In the genomic region with DNA sequence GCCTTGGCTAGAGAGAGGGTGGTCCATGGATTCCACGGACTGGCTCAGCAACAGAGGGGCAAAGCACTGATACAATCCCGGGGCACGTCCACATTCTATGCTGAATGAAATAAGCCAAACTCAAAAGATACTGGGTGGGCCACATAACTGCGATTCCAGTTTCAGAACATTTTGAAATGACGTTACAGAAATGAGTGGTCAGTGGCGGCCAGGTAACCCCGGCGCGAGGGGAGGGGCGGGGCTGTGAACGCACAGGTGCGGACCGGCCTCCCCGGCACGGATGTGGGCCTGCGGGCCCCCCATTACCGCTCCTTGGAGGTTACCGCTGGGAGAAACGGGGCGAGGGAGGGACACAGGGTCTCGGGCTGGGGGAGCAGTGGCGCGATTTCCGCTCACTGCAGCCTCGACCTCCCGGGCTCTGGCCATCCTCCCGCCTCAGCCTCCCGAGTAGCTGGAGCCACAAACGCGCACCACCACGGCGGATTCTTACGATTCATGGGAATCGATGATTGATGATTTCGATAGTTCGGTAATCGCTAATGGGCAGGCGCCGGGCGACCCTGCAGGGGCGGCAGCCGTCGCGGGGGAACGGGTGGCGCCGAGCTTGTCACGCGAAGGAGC, we compare ENCODE assay signal across 8 cellular contexts. TPM values are rescaled to one million over a fixed set of nuclear protein-coding genes. Genes with fewer than 3 reads are reported as not detected.
DNase-seq lines count a peak whose midpoint lies in the region; ATAC-seq, FAIRE-seq and TF ChIP-seq lines count a peak whose summit lies in the region.

No MANE protein-coding gene starts in this region.

- H3K27ac ChIP-seq in HepG2 (ENCODE audit: extremely low read length, insufficient read depth, low read length): peak overlapping the region; percentile 72
- peak overlapping the region; percentile 84 to 94 (median 90) for H3K27ac ChIP-seq in transverse colon

- peak in 1 of 2 experiments; percentile 50 for DNase-seq in Caco-2
- no peak for DNase-seq in activated naive CD8-positive, alpha-beta T cell treated with anti-CD3 and anti-CD28 coated beads, Interleukin-2, amount 50 U/mL, for 24 hours
- no peak for DNase-seq in HepG2 (ENCODE audit: low spot score)
- peak; percentile 46 for DNase-seq in transverse colon
- DNase-seq in putamen (ENCODE audit: low spot score): no peak
- no peak for DNase-seq in NCI-H446 treated with DMSO at 0.1 percent for 48 hours (lab: John Stamatoyannopoulos, UW)

- peak overlapping the region; percentile 88 for H3K27ac Mint-ChIP-seq in Caco-2 (ENCODE audit: unreplicated experiment)
- H3K27ac Mint-ChIP-seq in activated naive CD8-positive, alpha-beta T cell treated with anti-CD3 and anti-CD28 coated beads, Interleukin-2, amount 50 U/mL, for 24 hours: peak overlapping the region; percentile 70

- H3K4me1 Mint-ChIP-seq in Caco-2 (ENCODE audit: low read depth, unreplicated experiment): peaks cover 5% of the 10 kb centered on the region
- peaks cover 17% of the 10 kb centered on the region for H3K4me1 Mint-ChIP-seq in activated naive CD8-positive, alpha-beta T cell treated with anti-CD3 and anti-CD28 coated beads, Interleukin-2, amount 50 U/mL, for 24 hours

- no peak overlapping the region for H2AFZ ChIP-seq in HepG2 (ENCODE audit: low read length)

- H3K4me3 ChIP-seq in Caco-2 (ENCODE audit: low read depth, low read length) (peak overlapping the region; percentile 84), HepG2 (replicated peaks in 1 of 3; ENCODE audit: insufficient read depth in 1 of 3, low read depth in 2 of 3, low read length in 3 of 3) (peak overlapping the region; percentile 81 to 95 (median 91)), transverse colon (peak overlapping the region; percentile 55 to 94 (median 80))

- H3K36me3 ChIP-seq in Caco-2 (ENCODE audit: control insufficient read depth, insufficient read depth, low read length): no peaks in the 10 kb centered on the region; the same call in 1 of the 2 replicates
- H3K36me3 ChIP-seq in HepG2 (replicated peaks in 1 of 2; ENCODE audit: control insufficient read depth in 1 of 2, insufficient read depth in 2 of 2, low read length in 2 of 2): peaks cover 7 to 29% of the 10 kb centered on the region in 2 experiments
- H3K36me3 ChIP-seq in transverse colon: no peaks in the 10 kb centered on the region

- TSS peak; percentile 57 for BruUV-seq in Caco-2 (replicated peaks; lab: Mats Ljungman, UMichigan)
- TSS peak; percentile 76 for BruUV-seq in HepG2 (replicated peaks; lab: Mats Ljungman, UMichigan)

- H3K4me3 Mint-ChIP-seq in Caco-2 (ENCODE audit: unreplicated experiment): peak overlapping the region; percentile 94
- peak overlapping the region; percentile 88 for H3K4me3 Mint-ChIP-seq in activated naive CD8-positive, alpha-beta T cell treated with anti-CD3 and anti-CD28 coated beads, Interleukin-2, amount 50 U/mL, for 24 hours

- TF ChIP-seq RAD21 in HepG2 (CRISPR knock-in tag; IDR thresholded peaks at IDR 0.05): no peak

- TF ChIP-seq POLR2A in HepG2 (IDR thresholded peaks at IDR 0.05; ENCODE audit: insufficient read depth in 1 of 2, low read depth in 2 of 2, low read length in 2 of 2): no peak
- no peak for TF ChIP-seq POLR2A in transverse colon (IDR thresholded peaks at IDR 0.05)

- in situ Hi-C loops in HepG2 (cut with HindIII; ENCODE audit: extremely low pct_ligation_motif_present, low pct_unique_long_range_greater_than_20kb): no loop called here
- in situ Hi-C loops in transverse colon (cut with MboI; ENCODE audit: low pct_ligation_motif_present in 1 of 4, low pct_unique_long_range_greater_than_20kb in 1 of 4, low sequenced_read_pairs in 3 of 4): no loop called here

- POLR2A ChIA-PET in Caco-2 (lab: Charles Lee) (interaction anchor here (0.5 to 1.0 kb wide), 4 partner anchors 13 to 1211 kb away, joined by 3 to 6 read pairs (median 5); no protein-coding TSS in a partner anchor), HepG2 (lab: Yijun Ruan, JAX) (interaction anchor here (0.8 to 2.6 kb wide), 13 partner anchors 8 to 122 kb away, joined by 3 to 51 read pairs (median 4); a partner anchor contains a TSS)

- intact Hi-C loops in Caco-2 (cut with micrococcal nuclease; ENCODE audit: unreplicated experiment): loop anchor here (1.0 to 5.0 kb wide), 2 partner anchors 11 to 45 kb away; a partner anchor contains a TSS
- intact Hi-C loops in HepG2 (cut with micrococcal nuclease; ENCODE audit: unreplicated experiment): loop anchor here (2.0 kb wide), 1 partner anchor 38 kb away; no protein-coding TSS in a partner anchor
- intact Hi-C loops in transverse colon (cut with DNase I; ENCODE audit: low total_unique reads): no loop called here

- H4K20me1 ChIP-seq in HepG2 (ENCODE audit: insufficient read depth, low read length): peaks cover 42% of the 10 kb centered on the region

- ATAC-seq in HG03045 (IDR thresholded peaks at IDR 0.05; ENCODE audit: unreplicated experiment): peak; percentile 5
- ATAC-seq in activated naive CD8-positive, alpha-beta T cell treated with anti-CD3 and anti-CD28 coated beads, Interleukin-2, amount 50 U/mL, for 24 hours: no peak
- ATAC-seq in HepG2: peak; percentile 1; the same call in 2 of the 3 replicates
- no peak for ATAC-seq in HG03378 (IDR thresholded peaks at IDR 0.05; ENCODE audit: unreplicated experiment)

- H3K4me1 ChIP-seq in Caco-2: peaks cover 11% of the 10 kb centered on the region
- H3K4me1 ChIP-seq in HepG2 (ENCODE audit: insufficient read depth, low read length): peaks cover 44% of the 10 kb centered on the region
- H3K4me1 ChIP-seq in transverse colon: peaks cover 0 to 25% (median 14%) of the 10 kb centered on the region in 4 donors

- peak overlapping the region; percentile 91 for H3K9ac ChIP-seq in HepG2 (ENCODE audit: insufficient read depth, low read depth, low read length)

- FAIRE-seq in HepG2 (lab: Jason Lieb, UNC): no peak

- H3K27me3 ChIP-seq in Caco-2 (replicated peaks; ENCODE audit: control insufficient read depth, insufficient read depth, low read length) (no peaks in the 10 kb centered on the region), HepG2 (ENCODE audit: control insufficient read depth in 1 of 2, insufficient read depth in 2 of 2, low read length in 2 of 2) (no peaks in the 10 kb centered on the region), transverse colon (no peaks in the 10 kb centered on the region)

- H3K4me2 ChIP-seq in HepG2 (ENCODE audit: low read depth, low read length): peak overlapping the region; percentile 82

- H3K36me3 Mint-ChIP-seq in Caco-2 (ENCODE audit: insufficient read depth, unreplicated experiment): peaks cover 11% of the 10 kb centered on the region
- H3K36me3 Mint-ChIP-seq in activated naive CD8-positive, alpha-beta T cell treated with anti-CD3 and anti-CD28 coated beads, Interleukin-2, amount 50 U/mL, for 24 hours (ENCODE audit: low read depth): no peaks in the 10 kb centered on the region

- H3K27me3 Mint-ChIP-seq in Caco-2 (ENCODE audit: insufficient read depth, unreplicated experiment): no peaks in the 10 kb centered on the region
- H3K27me3 Mint-ChIP-seq in activated naive CD8-positive, alpha-beta T cell treated with anti-CD3 and anti-CD28 coated beads, Interleukin-2, amount 50 U/mL, for 24 hours: no peaks in the 10 kb centered on the region

- H3K79me2 ChIP-seq in HepG2 (ENCODE audit: insufficient read depth, low read length): peaks cover 82% of the 10 kb centered on the region

- TF ChIP-seq CTCF in Caco-2 (IDR thresholded peaks at IDR 0.05; ENCODE audit: insufficient read depth in 1 of 2, low read depth in 1 of 2, low read length in 1 of 2, severe bottlenecking in 1 of 2, unreplicated experiment in 1 of 2) (no peak), HepG2 (CRISPR knock-in tag; IDR thresholded peaks at IDR 0.05) (no peak), transverse colon (IDR thresholded peaks at IDR 0.05) (no peak)

- H3K9me3 Mint-ChIP-seq in Caco-2 (ENCODE audit: unreplicated experiment): no peaks in the 10 kb centered on the region
- no peaks in the 10 kb centered on the region for H3K9me3 Mint-ChIP-seq in activated naive CD8-positive, alpha-beta T cell treated with anti-CD3 and anti-CD28 coated beads, Interleukin-2, amount 50 U/mL, for 24 hours

- under 1% methylated on average over 26 of the region's 49 CpGs for whole genome bisulfite sequencing in HepG2 (ENCODE audit: low lambda C conversion rate)
- WGBS in transverse colon (ENCODE audit: low coverage in 1 of 2), 2 donors: 1 to 19% methylated on average over 3 to 46 of the region's 49 CpGs

- TF ChIP-seq EP300 in HepG2 (IDR thresholded peaks at IDR 0.05; ENCODE audit: low read depth in 2 of 2, low read length in 2 of 2) (no peak), HepG2 (CRISPR knock-in tag; IDR thresholded peaks at IDR 0.05; ENCODE audit: borderline replicate concordance) (no peak), transverse colon (IDR thresholded peaks at IDR 0.05; ENCODE audit: low read depth) (no peak)

- CTCF ChIA-PET in Caco-2 (lab: Charles Lee) (interaction anchor here (0.6 to 1.4 kb wide), 4 partner anchors 9 to 92 kb away, joined by 3 to 13 read pairs (median 4); a partner anchor contains a TSS), HepG2 (lab: Yijun Ruan, JAX; ENCODE audit: low intra/inter-chr PET ratio, low total read pairs) (no interaction called here)

- H3K9me3 ChIP-seq in Caco-2: no peaks in the 10 kb centered on the region
- no peaks in the 10 kb centered on the region for H3K9me3 ChIP-seq in HepG2 (ENCODE audit: low read length)
- no peaks in the 10 kb centered on the region for H3K9me3 ChIP-seq in transverse colon

RNA-seq across cellular contexts. Expression of a gene that starts 0.6 kb away (rescaled TPM):
- total RNA-seq in Caco-2 (2022) (127 and 141 TPM in 2 replicates), HepG2 (2016; rRNA removed; fragmentation: Illumina TruSeq; extraction: Trizol) (128 and 187 TPM in 2 replicates), transverse colon (10 to 100 TPM; 20.5 to 75.6 (median 47.3) TPM)
- total RNA-seq in HepG2 (2016; cell fraction: cytosol; rRNA removed; fragmentation: Illumina TruSeq; extraction: Trizol; ENCODE audit: low read depth): 86.8 and 92.1 TPM in 2 replicates
- total RNA-seq in HepG2 (2016; cell fraction: insoluble cytoplasmic fraction; rRNA removed; fragmentation: Illumina TruSeq; extraction: Trizol): 110 and 194 TPM in 2 replicates
- total RNA-seq in HepG2 (2016; cell fraction: membrane; rRNA removed; fragmentation: Illumina TruSeq; extraction: Trizol): 93.3 and 93.5 TPM in 2 replicates
- 150 and 173 TPM in 2 replicates for total RNA-seq in HepG2 (2016; cell fraction: nucleus; rRNA removed; fragmentation: Illumina TruSeq; extraction: Trizol)
- polyA plus RNA-seq in HepG2 (2011; rRNA removed): 28.1 and 68.9 TPM in 2 replicates
- 33.1 and 34.9 TPM in 2 replicates for polyA plus RNA-seq in HepG2 (2011; cell fraction: cytosol; rRNA removed)
- 340 and 407 TPM in 2 replicates for polyA plus RNA-seq in HepG2 (2011; cell fraction: nucleus; rRNA removed)
- 81.3 and 104 TPM in 2 replicates for polyA plus RNA-seq in HepG2 (2012)
- 49.5 and 55.8 TPM in 2 replicates for polyA plus RNA-seq in HepG2 (2016; cell fraction: cytosol; fragmentation: Illumina TruSeq; extraction: Trizol; ENCODE audit: low read depth)
- polyA plus RNA-seq in HepG2 (2016; cell fraction: insoluble cytoplasmic fraction; fragmentation: Illumina TruSeq; extraction: Trizol; ENCODE audit: low read depth): 117 and 128 TPM in 2 replicates
- polyA plus RNA-seq in HepG2 (2016; cell fraction: membrane; fragmentation: Illumina TruSeq; extraction: Trizol; ENCODE audit: low read depth): 64.4 TPM in 2 replicates
- 435 and 459 TPM in 2 replicates for polyA plus RNA-seq in HepG2 (2016; cell fraction: nucleus; fragmentation: Illumina TruSeq; extraction: Trizol; ENCODE audit: insufficient read depth, low read depth)
- 8.9 and 43.8 TPM in 2 replicates for polyA minus RNA-seq in HepG2 (2011; rRNA and poly(A)+ RNA removed; ENCODE audit: low replicate concordance)
- 24.2 and 37.5 TPM in 2 replicates for polyA minus RNA-seq in HepG2 (2011; cell fraction: cytosol; rRNA and poly(A)+ RNA removed)
- polyA minus RNA-seq in HepG2 (2011; cell fraction: nucleus; rRNA and poly(A)+ RNA removed): 34.4 and 55.3 TPM in 2 replicates

RNA-seq across cellular contexts. Expression of a gene that starts 11.5 kb away (rescaled TPM):
- 351 and 377 TPM in 2 replicates for total RNA-seq in Caco-2 (2022)
- total RNA-seq in HepG2 (2016; rRNA removed; fragmentation: Illumina TruSeq; extraction: Trizol): 84.2 and 250 TPM in 2 replicates
- 92.1 and 114 TPM in 2 replicates for total RNA-seq in HepG2 (2016; cell fraction: cytosol; rRNA removed; fragmentation: Illumina TruSeq; extraction: Trizol; ENCODE audit: low read depth)
- 90.4 and 246 TPM in 2 replicates for total RNA-seq in HepG2 (2016; cell fraction: insoluble cytoplasmic fraction; rRNA removed; fragmentation: Illumina TruSeq; extraction: Trizol)
- total RNA-seq in HepG2 (2016; cell fraction: membrane; rRNA removed; fragmentation: Illumina TruSeq; extraction: Trizol): 55.3 and 74.3 TPM in 2 replicates
- 170 and 197 TPM in 2 replicates for total RNA-seq in HepG2 (2016; cell fraction: nucleus; rRNA removed; fragmentation: Illumina TruSeq; extraction: Trizol)
- 196 and 258 TPM in 2 replicates for polyA plus RNA-seq in HepG2 (2011; rRNA removed)
- 338 and 484 TPM in 2 replicates for polyA plus RNA-seq in HepG2 (2011; cell fraction: cytosol; rRNA removed)
- 620 and 660 TPM in 2 replicates for polyA plus RNA-seq in HepG2 (2011; cell fraction: nucleus; rRNA removed)
- polyA plus RNA-seq in HepG2 (2012): 207 and 213 TPM in 2 replicates
- 111 and 128 TPM in 2 replicates for polyA plus RNA-seq in HepG2 (2016; cell fraction: cytosol; fragmentation: Illumina TruSeq; extraction: Trizol; ENCODE audit: low read depth)
- 97.6 and 108 TPM in 2 replicates for polyA plus RNA-seq in HepG2 (2016; cell fraction: insoluble cytoplasmic fraction; fragmentation: Illumina TruSeq; extraction: Trizol; ENCODE audit: low read depth)
- 58.9 and 66.6 TPM in 2 replicates for polyA plus RNA-seq in HepG2 (2016; cell fraction: membrane; fragmentation: Illumina TruSeq; extraction: Trizol; ENCODE audit: low read depth)
- 462 and 471 TPM in 2 replicates for polyA plus RNA-seq in HepG2 (2016; cell fraction: nucleus; fragmentation: Illumina TruSeq; extraction: Trizol; ENCODE audit: insufficient read depth, low read depth)
- 170 and 432 TPM in 2 replicates for polyA minus RNA-seq in HepG2 (2011; rRNA and poly(A)+ RNA removed; ENCODE audit: low replicate concordance)
- 173 and 183 TPM in 2 replicates for polyA minus RNA-seq in HepG2 (2011; cell fraction: cytosol; rRNA and poly(A)+ RNA removed)
- polyA minus RNA-seq in HepG2 (2011; cell fraction: nucleus; rRNA and poly(A)+ RNA removed): 79.1 and 82.6 TPM in 2 replicates
- total RNA-seq in transverse colon: 100 to 1,000 TPM; 258 to 306 (median 291) TPM

RNA-seq across cellular contexts. Expression of a gene that starts 24.0 kb away (rescaled TPM):
- total RNA-seq in Caco-2 (2022) (not detected in 2 replicates), HepG2 (2016; rRNA removed; fragmentation: Illumina TruSeq; extraction: Trizol) (not detected in 2 replicates), transverse colon (not detected)
- total RNA-seq in HepG2 (2016; cell fraction: cytosol; rRNA removed; fragmentation: Illumina TruSeq; extraction: Trizol; ENCODE audit: low read depth): not detected in 2 replicates
- not detected in 2 replicates for total RNA-seq in HepG2 (2016; cell fraction: insoluble cytoplasmic fraction; rRNA removed; fragmentation: Illumina TruSeq; extraction: Trizol)
- total RNA-seq in HepG2 (2016; cell fraction: membrane; rRNA removed; fragmentation: Illumina TruSeq; extraction: Trizol): not detected in 2 replicates
- total RNA-seq in HepG2 (2016; cell fraction: nucleus; rRNA removed; fragmentation: Illumina TruSeq; extraction: Trizol): not detected in 2 replicates
- polyA plus RNA-seq in HepG2 (2011; rRNA removed): not detected in 2 replicates
- not detected in 2 replicates for polyA plus RNA-seq in HepG2 (2011; cell fraction: cytosol; rRNA removed)
- polyA plus RNA-seq in HepG2 (2011; cell fraction: nucleus; rRNA removed): not detected in 2 replicates
- polyA plus RNA-seq in HepG2 (2012): not detected in 2 replicates
- polyA plus RNA-seq in HepG2 (2016; cell fraction: cytosol; fragmentation: Illumina TruSeq; extraction: Trizol; ENCODE audit: low read depth): not detected in 2 replicates
- not detected in 2 replicates for polyA plus RNA-seq in HepG2 (2016; cell fraction: insoluble cytoplasmic fraction; fragmentation: Illumina TruSeq; extraction: Trizol; ENCODE audit: low read depth)
- polyA plus RNA-seq in HepG2 (2016; cell fraction: membrane; fragmentation: Illumina TruSeq; extraction: Trizol; ENCODE audit: low read depth): not detected in 2 replicates
- not detected in 2 replicates for polyA plus RNA-seq in HepG2 (2016; cell fraction: nucleus; fragmentation: Illumina TruSeq; extraction: Trizol; ENCODE audit: insufficient read depth, low read depth)
- not detected in 2 replicates for polyA minus RNA-seq in HepG2 (2011; rRNA and poly(A)+ RNA removed; ENCODE audit: low replicate concordance)
- polyA minus RNA-seq in HepG2 (2011; cell fraction: cytosol; rRNA and poly(A)+ RNA removed): not detected in 2 replicates
- not detected in 2 replicates for polyA minus RNA-seq in HepG2 (2011; cell fraction: nucleus; rRNA and poly(A)+ RNA removed)

RNA-seq across cellular contexts. Expression of a gene that starts 24.0 kb away (rescaled TPM):
- 3.5 TPM in 2 replicates for total RNA-seq in Caco-2 (2022)
- 0.09 and 0.18 TPM in 2 replicates for total RNA-seq in HepG2 (2016; rRNA removed; fragmentation: Illumina TruSeq; extraction: Trizol)
- total RNA-seq in HepG2 (2016; cell fraction: cytosol; rRNA removed; fragmentation: Illumina TruSeq; extraction: Trizol; ENCODE audit: low read depth): not detected in 2 replicates
- total RNA-seq in HepG2 (2016; cell fraction: insoluble cytoplasmic fraction; rRNA removed; fragmentation: Illumina TruSeq; extraction: Trizol): 0.13 and 0.17 TPM in 2 replicates
- total RNA-seq in HepG2 (2016; cell fraction: membrane; rRNA removed; fragmentation: Illumina TruSeq; extraction: Trizol): 0.12 TPM in 1 of 2 replicates, not detected in the other
- total RNA-seq in HepG2 (2016; cell fraction: nucleus; rRNA removed; fragmentation: Illumina TruSeq; extraction: Trizol): not detected in 2 replicates
- polyA plus RNA-seq in HepG2 (2011; rRNA removed): 0.18 and 0.40 TPM in 2 replicates
- polyA plus RNA-seq in HepG2 (2011; cell fraction: cytosol; rRNA removed): 0.18 and 0.44 TPM in 2 replicates
- 0.35 and 0.64 TPM in 2 replicates for polyA plus RNA-seq in HepG2 (2011; cell fraction: nucleus; rRNA removed)
- polyA plus RNA-seq in HepG2 (2012): 0.40 and 0.47 TPM in 2 replicates
- polyA plus RNA-seq in HepG2 (2016; cell fraction: cytosol; fragmentation: Illumina TruSeq; extraction: Trizol; ENCODE audit: low read depth): 0.08 TPM in 1 of 2 replicates, not detected in the other
- polyA plus RNA-seq in HepG2 (2016; cell fraction: insoluble cytoplasmic fraction; fragmentation: Illumina TruSeq; extraction: Trizol; ENCODE audit: low read depth): 0.26 TPM in 1 of 2 replicates, not detected in the other
- 0.15 and 0.21 TPM in 2 replicates for polyA plus RNA-seq in HepG2 (2016; cell fraction: membrane; fragmentation: Illumina TruSeq; extraction: Trizol; ENCODE audit: low read depth)
- 0.27 TPM in 1 of 2 replicates, not detected in the other for polyA plus RNA-seq in HepG2 (2016; cell fraction: nucleus; fragmentation: Illumina TruSeq; extraction: Trizol; ENCODE audit: insufficient read depth, low read depth)
- 0.84 TPM in 1 of 2 replicates, not detected in the other for polyA minus RNA-seq in HepG2 (2011; rRNA and poly(A)+ RNA removed; ENCODE audit: low replicate concordance)
- polyA minus RNA-seq in HepG2 (2011; cell fraction: cytosol; rRNA and poly(A)+ RNA removed): not detected in 2 replicates
- not detected in 2 replicates for polyA minus RNA-seq in HepG2 (2011; cell fraction: nucleus; rRNA and poly(A)+ RNA removed)
- total RNA-seq in transverse colon: 1 to 10 TPM in 1 of 4 donors, under 1 TPM in 2, not detected in 1; 0.27 to 2.9 (median 0.75) TPM

RNA-seq across cellular contexts. Expression of a gene that starts 43.9 kb away (rescaled TPM):
- total RNA-seq in Caco-2 (2022): 37.3 and 40.4 TPM in 2 replicates
- 15.1 and 23.0 TPM in 2 replicates for total RNA-seq in HepG2 (2016; rRNA removed; fragmentation: Illumina TruSeq; extraction: Trizol)
- total RNA-seq in HepG2 (2016; cell fraction: cytosol; rRNA removed; fragmentation: Illumina TruSeq; extraction: Trizol; ENCODE audit: low read depth): 36.0 and 37.2 TPM in 2 replicates
- 17.3 and 23.3 TPM in 2 replicates for total RNA-seq in HepG2 (2016; cell fraction: insoluble cytoplasmic fraction; rRNA removed; fragmentation: Illumina TruSeq; extraction: Trizol)
- 41.6 and 45.9 TPM in 2 replicates for total RNA-seq in HepG2 (2016; cell fraction: membrane; rRNA removed; fragmentation: Illumina TruSeq; extraction: Trizol)
- total RNA-seq in HepG2 (2016; cell fraction: nucleus; rRNA removed; fragmentation: Illumina TruSeq; extraction: Trizol): 14.0 and 14.1 TPM in 2 replicates
- polyA plus RNA-seq in HepG2 (2011; rRNA removed): 21.4 and 26.2 TPM in 2 replicates
- polyA plus RNA-seq in HepG2 (2011; cell fraction: cytosol; rRNA removed): 14.8 and 24.4 TPM in 2 replicates
- 83.8 and 91.3 TPM in 2 replicates for polyA plus RNA-seq in HepG2 (2011; cell fraction: nucleus; rRNA removed)
- polyA plus RNA-seq in HepG2 (2012): 12.2 and 16.1 TPM in 2 replicates
- 22.9 and 25.4 TPM in 2 replicates for polyA plus RNA-seq in HepG2 (2016; cell fraction: cytosol; fragmentation: Illumina TruSeq; extraction: Trizol; ENCODE audit: low read depth)
- 19.2 and 20.2 TPM in 2 replicates for polyA plus RNA-seq in HepG2 (2016; cell fraction: insoluble cytoplasmic fraction; fragmentation: Illumina TruSeq; extraction: Trizol; ENCODE audit: low read depth)
- polyA plus RNA-seq in HepG2 (2016; cell fraction: membrane; fragmentation: Illumina TruSeq; extraction: Trizol; ENCODE audit: low read depth): 32.0 and 34.1 TPM in 2 replicates
- polyA plus RNA-seq in HepG2 (2016; cell fraction: nucleus; fragmentation: Illumina TruSeq; extraction: Trizol; ENCODE audit: insufficient read depth, low read depth): 36.7 and 43.4 TPM in 2 replicates
- polyA minus RNA-seq in HepG2 (2011; rRNA and poly(A)+ RNA removed; ENCODE audit: low replicate concordance): 11.5 and 25.6 TPM in 2 replicates
- polyA minus RNA-seq in HepG2 (2011; cell fraction: cytosol; rRNA and poly(A)+ RNA removed): 12.9 and 17.8 TPM in 2 replicates
- polyA minus RNA-seq in HepG2 (2011; cell fraction: nucleus; rRNA and poly(A)+ RNA removed): 14.2 and 18.7 TPM in 2 replicates
- 10 to 100 TPM; 10.3 to 15.3 (median 14.4) TPM for total RNA-seq in transverse colon

Comparison
In these comparisons a context has a peak if more than half of its experiments do, and no peak if none do; other contexts are left out.
1. ATAC-seq: peak in HG03045 (single experiment) and HepG2 (single experiment); none in activated naive CD8-positive, alpha-beta T cell treated with anti-CD3 and anti-CD28 coated beads, Interleukin-2, amount 50 U/mL, for 24 hours (single experiment) and HG03378 (single experiment).
2. Peak in every context shown above with its lines, with median percentiles within 50 percentile points of each other: H3K4me3 ChIP-seq.